In the genomic region with DNA sequence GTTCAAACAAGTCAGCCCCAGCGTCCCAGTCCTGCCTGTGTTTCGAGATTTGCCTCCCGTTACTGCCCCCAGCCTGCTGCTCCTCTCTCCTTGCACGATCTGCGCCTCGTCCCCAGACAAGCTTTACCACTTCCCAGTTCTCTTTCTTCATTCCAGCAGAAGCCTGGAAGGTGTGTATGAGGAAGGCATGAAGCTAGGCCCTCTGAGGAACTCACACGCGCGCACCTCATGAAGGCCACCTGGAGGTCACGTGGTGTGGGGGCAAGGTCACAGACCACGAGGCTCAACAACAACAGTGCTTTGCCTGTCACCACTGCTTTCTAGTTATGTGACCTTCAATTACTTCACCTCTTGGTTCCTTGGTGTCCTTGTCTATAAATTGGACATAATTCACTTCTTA, we compare ENCODE assay signal across 20 cellular contexts.
"Had no signal": no experiment of that assay in that cellular context is flagged by ENCODE, and none has a peak within 500 bp of the region (broad histone marks: within the 10 kb centered on the region; RNA-seq: fewer than 3 reads in every experiment).

No MANE protein-coding gene starts in this region.

- H3K4me1 Mint-ChIP-seq: activated CD4-positive, alpha-beta memory T cell treated with anti-CD3 and anti-CD28 coated beads, Interleukin-2, amount 10 ng/mL, durations not matched to agents 7 days and 5 days; activated naive CD8-positive, alpha-beta T cell treated with anti-CD3 and anti-CD28 coated beads, Interleukin-2, amount 10 ng/mL, durations not matched to agents 7 days and 5 days; T-helper 17 cell had no signal

- H3K36me3 ChIP-seq: thyroid gland had no signal

- H3K9me3 ChIP-seq: thyroid gland had no signal

- H3K27ac Mint-ChIP-seq: activated CD4-positive, alpha-beta memory T cell treated with anti-CD3 and anti-CD28 coated beads, Interleukin-2, amount 10 ng/mL, durations not matched to agents 7 days and 5 days; activated naive CD4-positive, alpha-beta T cell treated with anti-CD3 and anti-CD28 coated beads for 36 hours; activated naive CD8-positive, alpha-beta T cell treated with anti-CD3 and anti-CD28 coated beads, Interleukin-2, amount 10 ng/mL, durations not matched to agents 7 days and 5 days; activated T-cell treated with anti-CD3 and anti-CD28 coated beads, Interleukin-2, amount 50 U/mL, for 72 hours; progenitor cell of endocrine pancreas; stimulated activated naive CD8-positive, alpha-beta T cell treated with anti-CD3 and anti-CD28 coated beads, Interleukin-15, Interleukin-2, amounts not matched to agents 100 ng/mL and 50 ng/mL, for 24 hours; T-helper 17 cell had no signal

- H3K4me3 Mint-ChIP-seq: activated CD4-positive, alpha-beta memory T cell treated with anti-CD3 and anti-CD28 coated beads, Interleukin-2, amount 10 ng/mL, durations not matched to agents 7 days and 5 days; activated naive CD4-positive, alpha-beta T cell treated with anti-CD3 and anti-CD28 coated beads for 36 hours; activated naive CD8-positive, alpha-beta T cell treated with anti-CD3 and anti-CD28 coated beads, Interleukin-2, amount 10 ng/mL, durations not matched to agents 7 days and 5 days; activated T-cell treated with anti-CD3 and anti-CD28 coated beads, Interleukin-2, amount 50 U/mL, for 72 hours; stimulated activated naive CD8-positive, alpha-beta T cell treated with anti-CD3 and anti-CD28 coated beads, Interleukin-15, Interleukin-2, amounts not matched to agents 100 ng/mL and 50 ng/mL, for 24 hours; T-helper 17 cell had no signal

- H3K36me3 Mint-ChIP-seq: activated naive CD8-positive, alpha-beta T cell treated with anti-CD3 and anti-CD28 coated beads, Interleukin-2, amount 10 ng/mL, durations not matched to agents 7 days and 5 days had no signal

- DNase-seq: activated CD4-positive, alpha-beta memory T cell treated with anti-CD3 and anti-CD28 coated beads, Interleukin-2, amount 10 ng/mL, durations not matched to agents 7 days and 5 days; activated CD4-positive, alpha-beta T cell treated with anti-CD3 and anti-CD28 coated beads for 48 hours; activated CD4-positive, CD25-positive, alpha-beta regulatory T cell; activated effector memory CD4-positive, alpha-beta T cell treated with Interleukin-2 at 50 U/mL for 16 hours; activated naive CD4-positive, alpha-beta T cell treated with anti-CD3 and anti-CD28 coated beads for 36 hours; activated naive CD8-positive, alpha-beta T cell treated with anti-CD3 and anti-CD28 coated beads, Interleukin-2, amount 10 ng/mL, durations not matched to agents 7 days and 5 days; activated T-cell treated with anti-CD3 and anti-CD28 coated beads, Interleukin-2, amount 50 U/mL, for 72 hours; amniotic stem cell; kidney; midbrain; occipital lobe; stimulated activated CD4-positive, alpha-beta T cell treated with anti-CD3 and anti-CD28 coated beads, Interleukin-1b, Interleukin-23, amount 100 ng/mL, for 48 hours; substantia nigra; SW 1271; T-helper 17 cell; thyroid gland had no signal

- H3K9me3 Mint-ChIP-seq: activated CD4-positive, alpha-beta memory T cell treated with anti-CD3 and anti-CD28 coated beads, Interleukin-2, amount 10 ng/mL, durations not matched to agents 7 days and 5 days; activated naive CD4-positive, alpha-beta T cell treated with anti-CD3 and anti-CD28 coated beads for 36 hours; activated naive CD8-positive, alpha-beta T cell treated with anti-CD3 and anti-CD28 coated beads, Interleukin-2, amount 10 ng/mL, durations not matched to agents 7 days and 5 days; activated T-cell treated with anti-CD3 and anti-CD28 coated beads, Interleukin-2, amount 50 U/mL, for 72 hours; stimulated activated naive CD8-positive, alpha-beta T cell treated with anti-CD3 and anti-CD28 coated beads, Interleukin-15, Interleukin-2, amounts not matched to agents 100 ng/mL and 50 ng/mL, for 24 hours had no signal

- FAIRE-seq: kidney had no signal

- H3K27ac ChIP-seq: epithelial cell of prostate, thyroid gland had no signal

- ATAC-seq: activated T-cell treated with anti-CD3 and anti-CD28 coated beads, Interleukin-2, amount 50 U/mL, for 72 hours; T-helper 17 cell had no signal

- H3K27me3 Mint-ChIP-seq: activated CD4-positive, alpha-beta memory T cell treated with anti-CD3 and anti-CD28 coated beads, Interleukin-2, amount 10 ng/mL, durations not matched to agents 7 days and 5 days; activated naive CD8-positive, alpha-beta T cell treated with anti-CD3 and anti-CD28 coated beads, Interleukin-2, amount 10 ng/mL, durations not matched to agents 7 days and 5 days; progenitor cell of endocrine pancreas had no signal

- H3K4me3 ChIP-seq: lung, thyroid gland had no signal

- H3K27me3 ChIP-seq: thyroid gland had no signal
